ENCODE assay signal across 8 cellular contexts in genomic region chr21:29342394-29342957, GRCh38. TPM values are rescaled to one million over a fixed set of nuclear protein-coding genes. Genes with fewer than 3 reads are reported as not detected.
DNase-seq lines count a peak whose midpoint lies in the region; ATAC-seq and TF ChIP-seq lines count a peak whose summit lies in the region.

No MANE protein-coding gene starts in this region.

- peaks cover 19% of the 10 kb centered on the region for H3K4me1 ChIP-seq in cardiac muscle cell (ENCODE audit: low read depth)

- H3K36me3 ChIP-seq in cardiac muscle cell = no peaks in the 10 kb centered on the region

- H3K27ac ChIP-seq in cardiac muscle cell = peak overlapping the region; percentile 58

- ATAC-seq in HG03095 (IDR thresholded peaks at IDR 0.05; ENCODE audit: unreplicated experiment) (peak; percentile 46), GM21381 (IDR thresholded peaks at IDR 0.05; ENCODE audit: unreplicated experiment) (no peak)

- H3K27me3 ChIP-seq in cardiac muscle cell = no peaks in the 10 kb centered on the region

- H3K4me3 ChIP-seq in GM12865 (ENCODE audit: low read depth, low read length) (peak overlapping the region; percentile 25), cardiac muscle cell (no peak overlapping the region)

- DNase-seq in GM12865 (ENCODE audit: low read depth) (peak; percentile 79), cardiac muscle cell (ENCODE audit: low read depth in 1 of 2, low spot score in 1 of 2) (peak in 1 of 2 donors; percentile 91), KBM-7 (no peak), Kasumi-1 (lab: John Stamatoyannopoulos, UW) (no peak)
- peak; percentile 21 for DNase-seq in activated CD8-positive, alpha-beta memory T cell treated with anti-CD3 and anti-CD28 coated beads, Interleukin-2, amount 50 U/mL, for 4 hours
- peak; percentile 53 to 55 for DNase-seq in stimulated activated CD4-positive, alpha-beta T cell treated with anti-CD3 and anti-CD28 coated beads, Interleukin-2, amount 100 ng/mL, for 48 hours

- H3K9me3 ChIP-seq in cardiac muscle cell (ENCODE audit: low read depth) = no peaks in the 10 kb centered on the region

- in situ Hi-C loops in KBM-7 (cut with MboI; ENCODE audit: low pct_unique_long_range_greater_than_20kb, low sequenced_read_pairs) = no loop called here

- TF ChIP-seq CTCF in GM12865 (IDR thresholded peaks at IDR 0.05; ENCODE audit: insufficient read depth, low read depth, low read length, missing control alignments) (no peak), cardiac muscle cell (IDR thresholded peaks at IDR 0.05; ENCODE audit: low read depth, low read length) (no peak)

RNA-seq across cellular contexts. Expression of gene BACH1, which starts 43.8 kb away (rescaled TPM):
- 25.2 and 32.3 TPM in 2 replicates for total RNA-seq in cardiac muscle cell
- polyA plus RNA-seq in cardiac muscle cell = 17.2 and 24.2 TPM in 2 replicates

Comparison
In these comparisons a context has a peak if more than half of its experiments do, and no peak if none do; other contexts are left out.
1. DNase-seq: peak in GM12865 (single experiment), activated CD8-positive, alpha-beta memory T cell treated with anti-CD3 and anti-CD28 coated beads, Interleukin-2, amount 50 U/mL, for 4 hours (single experiment) and stimulated activated CD4-positive, alpha-beta T cell treated with anti-CD3 and anti-CD28 coated beads, Interleukin-2, amount 100 ng/mL, for 48 hours (2 of 2); none in KBM-7 (single experiment) and Kasumi-1 (0 of 2).